ENCODE assay signal across 1 cellular context in genomic region chr2:42622943-42623676, GRCh38.
TF ChIP-seq lines count a peak whose summit lies in the region.

No MANE protein-coding gene starts in this region.

TF ChIP-seq in HEK293, 187 proteins besides CTCF, POLR2A, EP300 and RAD21 (continued from another document):
- TF ChIP-seq, protein P1, sequence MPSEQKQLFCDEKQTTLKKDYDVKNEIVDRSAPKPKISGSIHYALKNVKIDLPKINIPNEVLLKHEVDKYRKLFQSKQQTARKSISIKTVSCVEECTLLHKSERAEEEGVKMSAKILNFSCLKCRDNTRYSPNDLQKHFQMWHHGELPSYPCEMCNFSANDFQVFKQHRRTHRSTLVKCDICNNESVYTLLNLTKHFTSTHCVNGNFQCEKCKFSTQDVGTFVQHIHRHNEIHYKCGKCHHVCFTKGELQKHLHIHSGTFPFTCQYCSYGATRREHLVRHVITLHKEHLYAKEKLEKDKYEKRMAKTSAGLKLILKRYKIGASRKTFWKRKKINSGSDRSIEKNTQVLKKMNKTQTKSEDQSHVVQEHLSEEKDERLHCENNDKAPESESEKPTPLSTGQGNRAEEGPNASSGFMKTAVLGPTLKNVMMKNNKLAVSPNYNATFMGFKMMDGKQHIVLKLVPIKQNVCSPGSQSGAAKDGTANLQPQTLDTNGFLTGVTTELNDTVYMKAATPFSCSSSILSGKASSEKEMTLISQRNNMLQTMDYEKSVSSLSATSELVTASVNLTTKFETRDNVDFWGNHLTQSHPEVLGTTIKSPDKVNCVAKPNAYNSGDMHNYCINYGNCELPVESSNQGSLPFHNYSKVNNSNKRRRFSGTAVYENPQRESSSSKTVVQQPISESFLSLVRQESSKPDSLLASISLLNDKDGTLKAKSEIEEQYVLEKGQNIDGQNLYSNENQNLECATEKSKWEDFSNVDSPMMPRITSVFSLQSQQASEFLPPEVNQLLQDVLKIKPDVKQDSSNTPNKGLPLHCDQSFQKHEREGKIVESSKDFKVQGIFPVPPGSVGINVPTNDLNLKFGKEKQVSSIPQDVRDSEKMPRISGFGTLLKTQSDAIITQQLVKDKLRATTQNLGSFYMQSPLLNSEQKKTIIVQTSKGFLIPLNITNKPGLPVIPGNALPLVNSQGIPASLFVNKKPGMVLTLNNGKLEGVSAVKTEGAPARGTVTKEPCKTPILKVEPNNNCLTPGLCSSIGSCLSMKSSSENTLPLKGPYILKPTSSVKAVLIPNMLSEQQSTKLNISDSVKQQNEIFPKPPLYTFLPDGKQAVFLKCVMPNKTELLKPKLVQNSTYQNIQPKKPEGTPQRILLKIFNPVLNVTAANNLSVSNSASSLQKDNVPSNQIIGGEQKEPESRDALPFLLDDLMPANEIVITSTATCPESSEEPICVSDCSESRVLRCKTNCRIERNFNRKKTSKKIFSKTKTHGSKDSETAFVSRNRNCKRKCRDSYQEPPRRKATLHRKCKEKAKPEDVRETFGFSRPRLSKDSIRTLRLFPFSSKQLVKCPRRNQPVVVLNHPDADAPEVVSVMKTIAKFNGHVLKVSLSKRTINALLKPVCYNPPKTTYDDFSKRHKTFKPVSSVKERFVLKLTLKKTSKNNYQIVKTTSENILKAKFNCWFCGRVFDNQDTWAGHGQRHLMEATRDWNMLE (tag by site-specific recombination; conservative IDR thresholded peaks at IDR 0.05; ENCODE audit: low read depth): no peak
- TF ChIP-seq OVOL3 (tag by site-specific recombination; IDR thresholded peaks at IDR 0.05) (no peak), ZNF571 (tag by site-specific recombination; IDR thresholded peaks at IDR 0.05) (no peak)
TF ChIP-seq in HEK293: peak in this region for 2.
